Comparison of ENCODE assay signal across 1 cellular context in genomic region chr2:161150704-161151103, GRCh38.
TF ChIP-seq lines count a peak whose summit lies in the region.

No MANE protein-coding gene starts in this region.

TF ChIP-seq in GM12878, 131 proteins besides CTCF, POLR2A, EP300 and RAD21:
- TF ChIP-seq SMAD1 (IDR thresholded peaks at IDR 0.05; ENCODE audit: low read depth, partially characterized antibody) (no peak), ESRRA (IDR thresholded peaks at IDR 0.05; ENCODE audit: low read length) (no peak), ATF3 (IDR thresholded peaks at IDR 0.05; ENCODE audit: borderline replicate concordance, extremely low read depth, low read depth, low read length) (no peak), NFIC (IDR thresholded peaks at IDR 0.05; ENCODE audit: low read depth, low read length) (no peak), TCF3 (IDR thresholded peaks at IDR 0.05; ENCODE audit: borderline replicate concordance, insufficient read depth, low read depth, low read length) (no peak), ZNF217 (IDR thresholded peaks at IDR 0.05) (peak; percentile 68; the same call in 1 of the 2 replicates), IKZF2 (IDR thresholded peaks at IDR 0.05) (no peak)
